ENCODE assay signal across 21 cellular contexts in genomic region chr2:168201211-168201610, GRCh38. TPM values are rescaled to one million over a fixed set of nuclear protein-coding genes. Genes with fewer than 3 reads are reported as not detected.
DNase-seq lines count a peak whose midpoint lies in the region; ATAC-seq and TF ChIP-seq lines count a peak whose summit lies in the region.
"Had no signal": no experiment of that assay in that cellular context is flagged by ENCODE, and none has a peak within 500 bp of the region (broad histone marks: within the 10 kb centered on the region; RNA-seq: fewer than 3 reads in every experiment).

No MANE protein-coding gene starts in this region.

- H3K4me1 Mint-ChIP-seq in activated T-cell treated with anti-CD3 and anti-CD28 coated beads, Interleukin-2, amount 50 U/mL, for 24 hours (ENCODE audit: low read depth) = peaks cover 59% of the 10 kb centered on the region
- peaks cover 29% of the 10 kb centered on the region for H3K4me1 Mint-ChIP-seq in type B pancreatic cell (ENCODE audit: unreplicated experiment)

- ATAC-seq in gastroesophageal sphincter (no peak), GM21367 (IDR thresholded peaks at IDR 0.05; ENCODE audit: unreplicated experiment) (no peak), GM19023 (IDR thresholded peaks at IDR 0.05; ENCODE audit: unreplicated experiment) (no peak)
- ATAC-seq: upper lobe of right lung had no signal

- TF ChIP-seq CTCF in gastroesophageal sphincter (IDR thresholded peaks at IDR 0.05) (no peak), type B pancreatic cell (conservative IDR thresholded peaks at IDR 0.05) (no peak), coronary artery (IDR thresholded peaks at IDR 0.05) (no peak)

- peaks cover 28% of the 10 kb centered on the region for H3K36me3 Mint-ChIP-seq in activated T-cell treated with anti-CD3 and anti-CD28 coated beads, Interleukin-2, amount 50 U/mL, for 24 hours (ENCODE audit: low read depth)
- peaks cover 27% of the 10 kb centered on the region for H3K36me3 Mint-ChIP-seq in type B pancreatic cell

- TF ChIP-seq POLR2A in gastroesophageal sphincter (IDR thresholded peaks at IDR 0.05) = no peak

- H2AFZ ChIP-seq in neuron (ENCODE audit: low read depth, low read length) = no peak overlapping the region
- H2AFZ ChIP-seq: parathyroid adenoma, PC-9 had no signal

- WGBS in gastroesophageal sphincter (ENCODE audit: low coverage in 1 of 2), 2 donors = 26 to 67% methylated on average over 3 to 4 of the region's 5 CpGs

- H3K4me3 Mint-ChIP-seq in activated T-cell treated with anti-CD3 and anti-CD28 coated beads, Interleukin-2, amount 50 U/mL, for 24 hours = no peak overlapping the region
- no peak overlapping the region for H3K4me3 Mint-ChIP-seq in type B pancreatic cell

- H3K27ac Mint-ChIP-seq in activated T-cell treated with anti-CD3 and anti-CD28 coated beads, Interleukin-2, amount 50 U/mL, for 24 hours = peak overlapping the region; percentile 34
- peak overlapping the region; percentile 40 for H3K27ac Mint-ChIP-seq in type B pancreatic cell

- H3K9me3 Mint-ChIP-seq in activated T-cell treated with anti-CD3 and anti-CD28 coated beads, Interleukin-2, amount 50 U/mL, for 24 hours = no peaks in the 10 kb centered on the region
- peaks cover 13% of the 10 kb centered on the region for H3K9me3 Mint-ChIP-seq in type B pancreatic cell

- peak overlapping the region; percentile 34 to 68 (median 58) for H3K27ac ChIP-seq in gastroesophageal sphincter
- H3K27ac ChIP-seq in coronary artery = no peak overlapping the region
- H3K27ac ChIP-seq: parathyroid adenoma, skin epidermis, upper lobe of right lung had no signal

- DNase-seq in activated T-cell treated with anti-CD3 and anti-CD28 coated beads, Interleukin-2, amount 50 U/mL, for 24 hours = no peak
- DNase-seq in activated T-cell treated with anti-CD3 and anti-CD28 coated beads, Interleukin-2, amount 50 U/mL, for 48 hours = no peak
- DNase-seq in type B pancreatic cell (ENCODE audit: extremely low spot score, unreplicated experiment) = no peak
- no peak for DNase-seq in coronary artery (ENCODE audit: low spot score)
- DNase-seq: activated CD4-positive, alpha-beta T cell treated with anti-CD3 and anti-CD28 coated beads, Interleukin-2, amount 50 U/mL, for 1 hour; activated gamma-delta T cell treated with Interleukin-2 at 50 U/mL for 16 hours; cerebellar nuclear complex; head of caudate nucleus; Karpas-422; NCI-H187 treated with DMSO at 0.1 percent for 48 hours; PC-9; SIG-M5; stomach; T-helper 1 cell; upper lobe of right lung had no signal

- no peak for TF ChIP-seq EP300 in gastroesophageal sphincter (IDR thresholded peaks at IDR 0.05)

- H3K9me3 ChIP-seq in gastroesophageal sphincter (no peaks in the 10 kb centered on the region), neuron (ENCODE audit: low read length) (peaks cover 11% of the 10 kb centered on the region)
- H3K9me3 ChIP-seq: stomach, upper lobe of right lung had no signal

- H3K4me3 ChIP-seq in gastroesophageal sphincter (no peak overlapping the region), neuron (ENCODE audit: low read length) (peak overlapping the region; percentile 23), coronary artery (no peak overlapping the region)
- H3K4me3 ChIP-seq: PC-9, skin epidermis, stomach, upper lobe of right lung had no signal

- H3K4me1 ChIP-seq in gastroesophageal sphincter (peaks cover 5 to 52% (median 6%) of the 10 kb centered on the region in 3 donors), neuron (ENCODE audit: insufficient read depth, low read length) (peaks cover 18% of the 10 kb centered on the region)
- H3K4me1 ChIP-seq: upper lobe of right lung had no signal

- H3K27me3 ChIP-seq in gastroesophageal sphincter (no peaks in the 10 kb centered on the region), neuron (ENCODE audit: insufficient read depth, low read length) (no peaks in the 10 kb centered on the region)
- H3K27me3 ChIP-seq: stomach, upper lobe of right lung had no signal

- H3K36me3 ChIP-seq in gastroesophageal sphincter (no peaks in the 10 kb centered on the region), neuron (ENCODE audit: insufficient read depth, low read length) (no peaks in the 10 kb centered on the region)
- H3K36me3 ChIP-seq: stomach, upper lobe of right lung had no signal

- no peaks in the 10 kb centered on the region for H3K27me3 Mint-ChIP-seq in activated T-cell treated with anti-CD3 and anti-CD28 coated beads, Interleukin-2, amount 50 U/mL, for 24 hours
- no peaks in the 10 kb centered on the region for H3K27me3 Mint-ChIP-seq in type B pancreatic cell

RNA-seq across cellular contexts. Expression of gene STK39, which starts 46.2 kb away (rescaled TPM):
- total RNA-seq in gastroesophageal sphincter = 10 to 100 TPM; 35.3 to 58.0 (median 47.0) TPM
- 22.0 and 26.2 TPM in 2 replicates for total RNA-seq in type B pancreatic cell (ENCODE audit: low replicate concordance)

Comparison
In these comparisons a context has a peak if more than half of its experiments do, and no peak if none do; other contexts are left out.
1. H3K27ac ChIP-seq: peak in gastroesophageal sphincter (4 of 4); none in coronary artery (0 of 2).